Comparison of ENCODE assay signal across 23 cellular contexts in the genomic region with DNA sequence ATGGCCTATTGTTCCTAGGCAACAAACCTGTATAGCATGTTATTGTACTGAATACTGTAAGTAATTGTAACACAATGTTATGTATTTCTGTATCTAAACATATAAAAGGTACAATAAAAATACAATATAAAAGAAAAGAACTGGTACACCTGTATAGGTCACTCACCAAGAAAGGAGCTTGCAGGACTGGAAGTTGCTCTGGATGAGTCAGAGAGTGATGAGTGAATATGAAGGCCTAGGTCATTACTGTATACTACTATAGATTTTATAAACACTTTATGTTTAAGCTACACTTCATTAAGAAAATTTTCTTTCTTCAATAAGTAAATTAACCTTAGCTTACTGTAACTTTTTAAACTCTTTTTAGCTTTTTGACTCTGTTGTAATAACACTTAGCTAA.
DNase-seq lines count a peak whose midpoint lies in the region; FAIRE-seq and TF ChIP-seq lines count a peak whose summit lies in the region.
"Had no signal": no experiment of that assay in that cellular context is flagged by ENCODE, and none has a peak within 500 bp of the region (broad histone marks: within the 10 kb centered on the region; RNA-seq: fewer than 3 reads in every experiment).

No MANE protein-coding gene starts in this region.

- no peak overlapping the region for H2AFZ ChIP-seq in mammary epithelial cell (ENCODE audit: low read depth, low read length)
- H2AFZ ChIP-seq: GM23248 had no signal

- H3K9ac ChIP-seq in mammary epithelial cell (ENCODE audit: insufficient read depth, low read length) = no peak overlapping the region
- H3K9ac ChIP-seq in kidney (ENCODE audit: low read length in 2 of 2) = no peak overlapping the region
- H3K9ac ChIP-seq: BLaER1 treated with 17β-estradiol and CSF1 and Interleukin-3, amounts not matched to agents 10 nM and 100 nM; GM23248 had no signal

- no TSS peak for BruUV-seq in mammary epithelial cell (replicated peaks; lab: Mats Ljungman, UMichigan)

- H3K36me3 ChIP-seq in mammary epithelial cell (ENCODE audit: insufficient read depth, low read length) (no peaks in the 10 kb centered on the region), breast epithelium (no peaks in the 10 kb centered on the region), kidney (ENCODE audit: control insufficient read depth in 1 of 2, insufficient read depth in 2 of 2, low read length in 2 of 2) (no peaks in the 10 kb centered on the region)
- H3K36me3 ChIP-seq: BE2C; BLaER1 treated with 17β-estradiol and CSF1 and Interleukin-3, amounts not matched to agents 10 nM and 100 nM had no signal

- H3K79me2 ChIP-seq in mammary epithelial cell (ENCODE audit: insufficient read depth, low read length) = no peaks in the 10 kb centered on the region

- peak; percentile 8 for DNase-seq in mammary epithelial cell
- DNase-seq in breast epithelium (ENCODE audit: low spot score in 2 of 2) = no peak
- DNase-seq in epithelial cell of esophagus (ENCODE audit: low read depth) = peak; percentile 59
- no peak for DNase-seq in kidney
- DNase-seq in SHP77 (lab: John Stamatoyannopoulos, UW) = no peak
- DNase-seq in activated naive CD4-positive, alpha-beta T cell (lab: John Stamatoyannopoulos, UW) = no peak
- DNase-seq: BE2C; CD4-positive, alpha-beta T cell; CD8-positive, alpha-beta memory T cell; DMS 273 treated with DMSO at 0.1 percent for 48 hours; DMS79; EL; GDM1; GM23248; H7; HCEC 1CT had no signal

- H4K20me1 ChIP-seq in mammary epithelial cell (ENCODE audit: insufficient read depth, low read length) = no peaks in the 10 kb centered on the region
- H4K20me1 ChIP-seq: BLaER1 treated with 17β-estradiol and CSF1 and Interleukin-3, amounts not matched to agents 10 nM and 100 nM had no signal

- H3K4me2 ChIP-seq in mammary epithelial cell (ENCODE audit: insufficient read depth, low read depth, low read length) = no peak overlapping the region
- H3K4me2 ChIP-seq: BLaER1 treated with 17β-estradiol and CSF1 and Interleukin-3, amounts not matched to agents 10 nM and 100 nM had no signal

- peak; percentile 29 for FAIRE-seq in kidney (lab: Jason Lieb, UNC)
- FAIRE-seq: A204.1, D721Med, GM12878, GM19239, H1 had no signal

- H3K4me3 ChIP-seq in mammary epithelial cell (replicated peaks in 1 of 3; ENCODE audit: insufficient read depth in 1 of 3, low read depth in 2 of 3, low read length in 3 of 3) (no peak overlapping the region), breast epithelium (no peak overlapping the region), epithelial cell of esophagus (ENCODE audit: low read length) (no peak overlapping the region), kidney (ENCODE audit: low read length in 2 of 2) (no peak overlapping the region)
- H3K4me3 ChIP-seq: BLaER1 treated with 17β-estradiol and CSF1 and Interleukin-3, amounts not matched to agents 10 nM and 100 nM; GM12878; GM23248 had no signal

- no peaks in the 10 kb centered on the region for H3K27me3 ChIP-seq in mammary epithelial cell (ENCODE audit: insufficient read depth, low read length)
- H3K27me3 ChIP-seq in breast epithelium = no peaks in the 10 kb centered on the region
- H3K27me3 ChIP-seq: BE2C; BLaER1 treated with 17β-estradiol and CSF1 and Interleukin-3, amounts not matched to agents 10 nM and 100 nM had no signal

- dilution Hi-C loops in mammary epithelial cell (cut with HindIII; ENCODE audit: low sequenced_read_pairs) = no loop called here

- intact Hi-C loops in mammary epithelial cell (cut with micrococcal nuclease) (no loop called here), breast epithelium (cut with DNase I; ENCODE audit: low total_unique reads) (no loop called here), kidney (cut with DNase I) (no loop called here)

- TF ChIP-seq CTCF in mammary epithelial cell (conservative IDR thresholded peaks at IDR 0.05 in 1 of 2, IDR thresholded peaks at IDR 0.05 in 1 of 2; ENCODE audit: extremely low read depth in 1 of 2, insufficient read depth in 1 of 2, low read depth in 1 of 2, low read length in 2 of 2) (no peak), breast epithelium (IDR thresholded peaks at IDR 0.05) (no peak), epithelial cell of esophagus (IDR thresholded peaks at IDR 0.05; ENCODE audit: insufficient read depth, low read depth, low read length, missing control alignments) (no peak), kidney (IDR thresholded peaks at IDR 0.05; ENCODE audit: borderline replicate concordance, extremely low read depth, insufficient read depth) (no peak)

- H3K9me3 ChIP-seq in mammary epithelial cell (replicated peaks; ENCODE audit: insufficient read depth, low read length) = no peaks in the 10 kb centered on the region
- H3K9me3 ChIP-seq in breast epithelium = no peaks in the 10 kb centered on the region
- no peaks in the 10 kb centered on the region for H3K9me3 ChIP-seq in kidney (ENCODE audit: control insufficient read depth in 1 of 2, low read length in 2 of 2)
- H3K9me3 ChIP-seq: BE2C had no signal

- in situ Hi-C loops in mammary epithelial cell (cut with MboI; ENCODE audit: low sequenced_read_pairs in 2 of 2) = no loop called here

- TF ChIP-seq POLR2A in breast epithelium (IDR thresholded peaks at IDR 0.05) = no peak

- CTCF ChIA-PET in mammary epithelial cell (lab: Charles Lee; ENCODE audit: low non-redundant PET) = no interaction called here

- H3K4me1 ChIP-seq in mammary epithelial cell (ENCODE audit: insufficient read depth, low read length) (no peaks in the 10 kb centered on the region), breast epithelium (no peaks in the 10 kb centered on the region), kidney (ENCODE audit: control insufficient read depth in 1 of 2, insufficient read depth in 1 of 2, low read depth in 1 of 2, low read length in 2 of 2) (no peaks in the 10 kb centered on the region)
- H3K4me1 ChIP-seq: BE2C; BLaER1 treated with 17β-estradiol and CSF1 and Interleukin-3, amounts not matched to agents 10 nM and 100 nM had no signal

- no peak overlapping the region for H3K27ac ChIP-seq in mammary epithelial cell (ENCODE audit: insufficient read depth, low read depth, low read length)
- H3K27ac ChIP-seq in breast epithelium = no peak overlapping the region
- no peak overlapping the region for H3K27ac ChIP-seq in kidney (ENCODE audit: low read depth in 2 of 2, low read length in 2 of 2)
- H3K27ac ChIP-seq: 22Rv1; BLaER1 treated with 17β-estradiol and CSF1 and Interleukin-3, amounts not matched to agents 10 nM and 100 nM; GM23248 had no signal

Comparison
In these comparisons a context has a peak if more than half of its experiments do, and no peak if none do; other contexts are left out.
1. DNase-seq: peak in mammary epithelial cell (single experiment) and epithelial cell of esophagus (single experiment); none in breast epithelium (0 of 2), kidney (single experiment), SHP77 (0 of 2) and activated naive CD4-positive, alpha-beta T cell (0 of 4).